ENCODE assay signal across 33 cellular contexts in the genomic region with DNA sequence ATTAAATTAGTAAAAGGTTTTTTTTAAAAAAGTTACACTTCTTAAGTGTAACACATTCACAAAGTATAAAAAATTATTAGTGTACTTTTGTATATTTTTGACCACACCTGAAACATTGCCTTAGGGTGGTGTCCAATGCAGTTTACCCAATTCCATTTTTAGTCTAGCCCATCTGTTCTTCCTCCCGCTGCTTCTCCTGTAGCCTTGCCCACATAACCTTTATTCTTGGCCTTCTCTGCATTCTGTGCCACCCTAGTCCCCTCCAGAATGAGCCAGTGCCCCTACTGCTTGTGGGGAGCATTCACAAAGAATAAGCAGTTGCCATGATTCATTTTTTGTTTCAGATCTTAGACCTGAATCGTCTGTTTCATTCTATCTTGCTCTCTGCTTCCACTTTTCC.
"Had no signal": no experiment of that assay in that cellular context is flagged by ENCODE, and none has a peak within 500 bp of the region (broad histone marks: within the 10 kb centered on the region; RNA-seq: fewer than 3 reads in every experiment).

No MANE protein-coding gene starts in this region.

- DNase-seq: Karpas-422, Kasumi-1, KG1, MG63, MM.1S, MV-4-11, NCI-H1048, NCI-H1092, NCI-H1105, NCI-H1105 treated with DMSO at 0.1 percent for 48 hours, NCI-H1417, NCI-H1417 treated with DMSO at 0.1 percent for 48 hours, NCI-H1436, NCI-H1436 treated with DMSO at 0.1 percent for 48 hours, NCI-H146, NCI-H1694, NCI-H1694 treated with DMSO at 0.1 percent for 48 hours, NCI-H187, NCI-H187 treated with DMSO at 0.1 percent for 48 hours, NCI-H1930, NCI-H2029, NCI-H2029 treated with DMSO at 0.1 percent for 48 hours, NCI-H2081, NCI-H2081 treated with DMSO at 0.1 percent for 48 hours, NCI-H2107, NCI-H2171, NCI-H2227 treated with DMSO at 0.1 percent for 48 hours, NCI-H226, NCI-H345, NCI-H446, NCI-H446 treated with DMSO at 0.1 percent for 48 hours, NCI-H510A, NCI-H510A treated with DMSO at 0.1 percent for 48 hours had no signal
